Comparison of ENCODE assay signal across 11 cellular contexts in the genomic region with DNA sequence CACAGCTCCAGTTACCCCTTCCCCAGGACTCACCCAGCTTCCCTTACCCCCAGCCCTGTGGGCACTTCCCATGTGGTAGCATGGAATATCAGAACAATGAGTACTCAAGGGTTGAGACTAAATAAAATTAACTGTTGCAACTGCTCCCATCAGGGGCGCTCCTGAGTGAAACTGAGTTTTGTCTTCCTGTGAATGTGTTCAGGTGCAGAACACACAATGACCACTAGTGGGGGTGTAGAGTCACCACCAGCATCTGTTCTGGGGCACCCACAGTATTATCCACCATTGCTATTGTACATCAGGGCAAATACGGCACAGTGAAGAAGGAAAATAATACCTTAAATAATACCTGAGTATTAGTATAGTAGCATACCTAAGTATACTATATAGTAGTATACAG.
DNase-seq lines count a peak whose midpoint lies in the region; ATAC-seq, FAIRE-seq and TF ChIP-seq lines count a peak whose summit lies in the region.
"Had no signal": no experiment of that assay in that cellular context is flagged by ENCODE, and none has a peak within 500 bp of the region (broad histone marks: within the 10 kb centered on the region; RNA-seq: fewer than 3 reads in every experiment).

No MANE protein-coding gene starts in this region.

- no peaks in the 10 kb centered on the region for H3K4me1 Mint-ChIP-seq in CD4-positive, alpha-beta T cell (ENCODE audit: low read depth)

- TF ChIP-seq CTCF in keratinocyte (optimal IDR thresholded peaks at IDR 0.05 in 1 of 3, IDR thresholded peaks at IDR 0.05 in 1 of 3, conservative IDR thresholded peaks at IDR 0.05 in 1 of 3; ENCODE audit: extremely low read depth in 1 of 3, insufficient read depth in 2 of 3, low read length in 3 of 3) = peak in 2 of 3 experiments; percentile 19 to 29
- no peak for TF ChIP-seq CTCF in CD4-positive, alpha-beta T cell (IDR thresholded peaks at IDR 0.05)

- FAIRE-seq in H54 (lab: Jason Lieb, UNC) (no peak), keratinocyte (lab: Jason Lieb, UNC) (no peak)
- FAIRE-seq: GM12878 had no signal

- H3K27ac ChIP-seq in keratinocyte (ENCODE audit: control insufficient read depth, insufficient read depth, low read length) = no peak overlapping the region
- H3K27ac ChIP-seq in substantia nigra (ENCODE audit: low read depth, low read length, poor library complexity, severe bottlenecking) = no peak overlapping the region
- no peak overlapping the region for H3K27ac ChIP-seq in CD4-positive, alpha-beta T cell (ENCODE audit: low read depth, low read length)

- no peaks in the 10 kb centered on the region for H3K79me2 ChIP-seq in keratinocyte (ENCODE audit: control insufficient read depth, insufficient read depth, low read length)

- peaks cover 18% of the 10 kb centered on the region for H3K27me3 Mint-ChIP-seq in CD4-positive, alpha-beta T cell
- H3K27me3 Mint-ChIP-seq: dendritic cell treated with granulocyte-macrophage colony-stimulating factor and Interleukin-4, amounts not matched to agents 40 ng/mL and 50 ng/mL, for 4 days had no signal

- H3K9me3 Mint-ChIP-seq in CD4-positive, alpha-beta T cell = peaks cover 12% of the 10 kb centered on the region

- no peaks in the 10 kb centered on the region for H3K27me3 ChIP-seq in keratinocyte (ENCODE audit: control insufficient read depth, extremely low read depth, insufficient read depth, low read length)
- H3K27me3 ChIP-seq in CD4-positive, alpha-beta T cell (ENCODE audit: control insufficient read depth, insufficient read depth, low read length) = no peaks in the 10 kb centered on the region

- no peak for ATAC-seq in CD4-positive, alpha-beta T cell (ENCODE audit: poor library complexity)
- no peak for ATAC-seq in Right ventricle myocardium inferior
- ATAC-seq: GM12878 had no signal

- no peak for TF ChIP-seq POLR2A in H54 (IDR thresholded peaks at IDR 0.05; ENCODE audit: low read depth, low read length)

- no peak overlapping the region for H3K4me3 ChIP-seq in keratinocyte (ENCODE audit: control insufficient read depth in 2 of 3, extremely low read depth in 1 of 3, insufficient read depth in 2 of 3, low read depth in 1 of 3, low read length in 3 of 3)
- H3K4me3 ChIP-seq: GM12878 had no signal

- no peak overlapping the region for H3K9ac ChIP-seq in keratinocyte (ENCODE audit: control insufficient read depth, extremely low read depth, insufficient read depth, low read length)

- no peaks in the 10 kb centered on the region for H3K4me1 ChIP-seq in keratinocyte (ENCODE audit: control insufficient read depth, extremely low read depth, insufficient read depth, low read length)

- H3K4me3 Mint-ChIP-seq in CD4-positive, alpha-beta T cell = no peak overlapping the region
- H3K4me3 Mint-ChIP-seq: dendritic cell treated with granulocyte-macrophage colony-stimulating factor and Interleukin-4, amounts not matched to agents 40 ng/mL and 50 ng/mL, for 4 days had no signal

- POLR2A ChIA-PET in CD4-positive, alpha-beta T cell (lab: Charles Lee) = no interaction called here

- no peak overlapping the region for H2AFZ ChIP-seq in keratinocyte (ENCODE audit: control insufficient read depth, low read length)

- H4K20me1 ChIP-seq in keratinocyte (ENCODE audit: control insufficient read depth, extremely low read depth, insufficient read depth, low read length) = no peaks in the 10 kb centered on the region

- no peaks in the 10 kb centered on the region for H3K36me3 Mint-ChIP-seq in CD4-positive, alpha-beta T cell (ENCODE audit: low read depth)

- peak; percentile 15 for DNase-seq in COLO668 (lab: John Stamatoyannopoulos, UW; ENCODE audit: unreplicated experiment)
- peak; percentile 44 for DNase-seq in H54 (ENCODE audit: insufficient read length, low spot score)
- peak; percentile 49 for DNase-seq in OCI-M1 (lab: John Stamatoyannopoulos, UW)
- DNase-seq in keratinocyte (ENCODE audit: low read depth, low spot score) = no peak
- no peak for DNase-seq in substantia nigra (lab: John Stamatoyannopoulos, UW)
- no peak for DNase-seq in glomerular visceral epithelial cell (ENCODE audit: extremely low spot score)
- no peak for DNase-seq in CD4-positive, alpha-beta T cell
- DNase-seq in Right ventricle myocardium inferior (ENCODE audit: missing footprints) = no peak
- DNase-seq: activated T-cell treated with anti-CD3 and anti-CD28 coated beads, Interleukin-2, amount 50 U/mL, for 48 hours had no signal

- H3K9me3 ChIP-seq in keratinocyte (ENCODE audit: control insufficient read depth, low read depth, low read length) = peaks cover 12% of the 10 kb centered on the region
- peaks cover 11% of the 10 kb centered on the region for H3K9me3 ChIP-seq in CD4-positive, alpha-beta T cell (ENCODE audit: control insufficient read depth, low read length)

- no peak overlapping the region for H3K4me2 ChIP-seq in keratinocyte (ENCODE audit: control insufficient read depth, extremely low read depth, insufficient read depth, low read depth, low read length)

- dilution Hi-C loops in keratinocyte (cut with MboI; ENCODE audit: extremely low pct_ligation_motif_present, low sequenced_read_pairs) = no loop called here

- no peaks in the 10 kb centered on the region for H3K36me3 ChIP-seq in keratinocyte (ENCODE audit: control insufficient read depth in 2 of 2, extremely low read depth in 1 of 2, insufficient read depth in 2 of 2, low read length in 2 of 2)

- H3K9me1 ChIP-seq in keratinocyte (ENCODE audit: control insufficient read depth, extremely low read depth, insufficient read depth, low read length) = no peaks in the 10 kb centered on the region

- CTCF ChIA-PET in CD4-positive, alpha-beta T cell (lab: Charles Lee) = no interaction called here

- intact Hi-C loops in CD4-positive, alpha-beta T cell (cut with DNase I, micrococcal nuclease) = no loop called here
- intact Hi-C loops in Right ventricle myocardium inferior (cut with DNase I) = no loop called here

- no peak overlapping the region for H3K27ac Mint-ChIP-seq in CD4-positive, alpha-beta T cell
- H3K27ac Mint-ChIP-seq: dendritic cell treated with granulocyte-macrophage colony-stimulating factor and Interleukin-4, amounts not matched to agents 40 ng/mL and 50 ng/mL, for 4 days had no signal

Comparison
In these comparisons a context has a peak if more than half of its experiments do, and no peak if none do; other contexts are left out.
1. DNase-seq: peak in COLO668 (single experiment), H54 (single experiment) and OCI-M1 (single experiment); none in keratinocyte (single experiment), substantia nigra (0 of 49), glomerular visceral epithelial cell (single experiment), CD4-positive, alpha-beta T cell (0 of 10) and Right ventricle myocardium inferior (single experiment).